ENCODE assay signal across 20 cellular contexts in the genomic region with DNA sequence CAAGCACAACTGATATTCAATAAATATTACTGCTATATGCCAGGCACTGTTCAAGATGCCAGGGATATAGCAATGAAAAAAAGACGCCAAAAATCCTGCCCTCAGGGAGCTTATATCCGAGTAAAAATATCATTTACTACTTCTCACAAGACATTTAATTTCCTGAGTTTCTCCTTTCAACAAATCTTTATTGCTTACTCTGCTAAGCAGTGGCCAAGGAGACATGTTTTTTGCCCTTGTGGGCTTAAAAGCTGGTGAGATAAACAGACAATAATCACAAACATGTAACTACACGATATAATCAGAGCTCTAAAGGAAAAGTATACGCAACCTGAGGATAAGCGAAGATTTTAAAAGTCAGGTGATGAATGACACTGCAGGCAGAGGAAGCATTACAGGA. TPM values are rescaled to one million over a fixed set of nuclear protein-coding genes. Genes with fewer than 3 reads are reported as not detected.
DNase-seq lines count a peak whose midpoint lies in the region; ATAC-seq lines count a peak whose summit lies in the region.
"Had no signal": no experiment of that assay in that cellular context is flagged by ENCODE, and none has a peak within 500 bp of the region (broad histone marks: within the 10 kb centered on the region; RNA-seq: fewer than 3 reads in every experiment).

No MANE protein-coding gene starts in this region.

- H3K27me3 ChIP-seq in rectal smooth muscle tissue (ENCODE audit: control insufficient read depth, insufficient read depth, low read length): no peaks in the 10 kb centered on the region

- peak overlapping the region; percentile 22 to 67 (median 44) for H3K4me3 Mint-ChIP-seq in immature natural killer cell
- H3K4me3 Mint-ChIP-seq: CD4-positive, CD25-positive, alpha-beta regulatory T cell; IgD-negative memory B cell had no signal

- peaks cover 12% of the 10 kb centered on the region for H3K4me1 ChIP-seq in rectal smooth muscle tissue (ENCODE audit: control insufficient read depth, insufficient read depth, low read length)

- DNase-seq in amniotic epithelial cell (ENCODE audit: low read depth) (peak; percentile 11), immature natural killer cell (no peak), NCI-H2081 treated with DMSO at 0.1 percent for 48 hours (lab: John Stamatoyannopoulos, UW) (no peak)
- DNase-seq in stimulated activated CD4-positive, alpha-beta T cell treated with anti-CD3 and anti-CD28 coated beads, Interleukin-15, amount 100 ng/mL, for 24 hours: no peak
- no peak for DNase-seq in activated CD4-positive, CD25-positive, alpha-beta regulatory T cell treated with anti-CD3 and anti-CD28 coated beads, Interleukin-2, amount 50 U/mL, for 72 hours
- DNase-seq: CD4-positive, CD25-positive, alpha-beta regulatory T cell; COR-L47; DMS79; Karpas-422; NCI-H1694; NCI-H2081; NCI-H2171 treated with DMSO at 0.1 percent for 48 hours; NCI-H446; NCI-H526 treated with DMSO at 0.1 percent for 48 hours; PC-3; Right ventricle myocardium superior had no signal

- H3K9me3 Mint-ChIP-seq in immature natural killer cell: no peaks in the 10 kb centered on the region
- H3K9me3 Mint-ChIP-seq: CD4-positive, CD25-positive, alpha-beta regulatory T cell; IgD-negative memory B cell had no signal

- H3K4me3 ChIP-seq in rectal smooth muscle tissue (ENCODE audit: low read length): no peak overlapping the region

- H3K27ac ChIP-seq in rectal smooth muscle tissue (ENCODE audit: low read depth, low read length): peak overlapping the region; percentile 7

- peak overlapping the region; percentile 36 to 84 (median 74) for H3K27ac Mint-ChIP-seq in immature natural killer cell
- H3K27ac Mint-ChIP-seq: IgD-negative memory B cell had no signal

- peaks cover 92 to 97% of the 10 kb centered on the region in 2 donors for H3K4me1 Mint-ChIP-seq in immature natural killer cell
- H3K4me1 Mint-ChIP-seq: IgD-negative memory B cell had no signal

- H3K36me3 Mint-ChIP-seq in immature natural killer cell: no peaks in the 10 kb centered on the region
- H3K36me3 Mint-ChIP-seq: CD4-positive, CD25-positive, alpha-beta regulatory T cell; IgD-negative memory B cell had no signal

- peaks cover 0 to 2% (median 1%) of the 10 kb centered on the region in 3 donors for H3K27me3 Mint-ChIP-seq in immature natural killer cell (ENCODE audit: low read depth in 3 of 3)
- H3K27me3 Mint-ChIP-seq: CD4-positive, CD25-positive, alpha-beta regulatory T cell had no signal

- no peaks in the 10 kb centered on the region for H3K36me3 ChIP-seq in rectal smooth muscle tissue (ENCODE audit: control insufficient read depth, insufficient read depth, low read length)

- no peak for ATAC-seq in HG02759 (IDR thresholded peaks at IDR 0.05; ENCODE audit: unreplicated experiment)
- ATAC-seq: HCT116, PC-3 had no signal

- no peak overlapping the region for H3K9ac ChIP-seq in rectal smooth muscle tissue (ENCODE audit: low read length)

RNA-seq across cellular contexts. Expression of gene TGFBR3, which starts 19.5 kb away (rescaled TPM):
- 100 to 1,000 TPM; 141 to 245 (median 183) TPM for polyA plus RNA-seq in immature natural killer cell
